Comparison of ENCODE assay signal across 1 cellular context in genomic region chr4:3775011-3775410, GRCh38.
TF ChIP-seq lines count a peak whose summit lies in the region.

No MANE protein-coding gene starts in this region.

TF ChIP-seq in HepG2, 621 proteins besides CTCF, POLR2A, EP300 and RAD21 (continued from another document):
- TF ChIP-seq, protein P1, sequence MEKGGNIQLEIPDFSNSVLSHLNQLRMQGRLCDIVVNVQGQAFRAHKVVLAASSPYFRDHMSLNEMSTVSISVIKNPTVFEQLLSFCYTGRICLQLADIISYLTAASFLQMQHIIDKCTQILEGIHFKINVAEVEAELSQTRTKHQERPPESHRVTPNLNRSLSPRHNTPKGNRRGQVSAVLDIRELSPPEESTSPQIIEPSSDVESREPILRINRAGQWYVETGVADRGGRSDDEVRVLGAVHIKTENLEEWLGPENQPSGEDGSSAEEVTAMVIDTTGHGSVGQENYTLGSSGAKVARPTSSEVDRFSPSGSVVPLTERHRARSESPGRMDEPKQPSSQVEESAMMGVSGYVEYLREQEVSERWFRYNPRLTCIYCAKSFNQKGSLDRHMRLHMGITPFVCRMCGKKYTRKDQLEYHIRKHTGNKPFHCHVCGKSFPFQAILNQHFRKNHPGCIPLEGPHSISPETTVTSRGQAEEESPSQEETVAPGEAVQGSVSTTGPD (CRISPR knock-in tag; IDR thresholded peaks at IDR 0.05) = no peak
- TF ChIP-seq, protein P2, sequence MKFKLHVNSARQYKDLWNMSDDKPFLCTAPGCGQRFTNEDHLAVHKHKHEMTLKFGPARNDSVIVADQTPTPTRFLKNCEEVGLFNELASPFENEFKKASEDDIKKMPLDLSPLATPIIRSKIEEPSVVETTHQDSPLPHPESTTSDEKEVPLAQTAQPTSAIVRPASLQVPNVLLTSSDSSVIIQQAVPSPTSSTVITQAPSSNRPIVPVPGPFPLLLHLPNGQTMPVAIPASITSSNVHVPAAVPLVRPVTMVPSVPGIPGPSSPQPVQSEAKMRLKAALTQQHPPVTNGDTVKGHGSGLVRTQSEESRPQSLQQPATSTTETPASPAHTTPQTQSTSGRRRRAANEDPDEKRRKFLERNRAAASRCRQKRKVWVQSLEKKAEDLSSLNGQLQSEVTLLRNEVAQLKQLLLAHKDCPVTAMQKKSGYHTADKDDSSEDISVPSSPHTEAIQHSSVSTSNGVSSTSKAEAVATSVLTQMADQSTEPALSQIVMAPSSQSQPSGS (CRISPR knock-in tag; IDR thresholded peaks at IDR 0.05) = no peak
- TF ChIP-seq KLF6 (CRISPR knock-in tag; IDR thresholded peaks at IDR 0.05) = no peak
- no peak for TF ChIP-seq ZFP41 (CRISPR knock-in tag; IDR thresholded peaks at IDR 0.05; ENCODE audit: borderline replicate concordance)
- no peak for TF ChIP-seq SSRP1 (CRISPR knock-in tag; IDR thresholded peaks at IDR 0.05)
- no peak for TF ChIP-seq KAT2B (IDR thresholded peaks at IDR 0.05; ENCODE audit: borderline replicate concordance, low read depth, low read length)
- no peak for TF ChIP-seq PPARG (CRISPR knock-in tag; conservative IDR thresholded peaks at IDR 0.05)
